ENCODE assay signal across 2 cellular contexts in genomic region chrX:13216139-13216538, GRCh38.
TF ChIP-seq lines count a peak whose summit lies in the region.

No MANE protein-coding gene starts in this region.

TF ChIP-seq in A549, 52 proteins besides CTCF, POLR2A, EP300 and RAD21 (continued from another document):
- TF ChIP-seq HMGXB4 (CRISPR knock-in tag; IDR thresholded peaks at IDR 0.05; ENCODE audit: borderline replicate concordance) = no peak
- no peak for TF ChIP-seq JUNB (IDR thresholded peaks at IDR 0.05)
- TF ChIP-seq FOSL2 (IDR thresholded peaks at IDR 0.05) = no peak
- TF ChIP-seq FOSL2 (CRISPR knock-in tag; IDR thresholded peaks at IDR 0.05) = no peak
- TF ChIP-seq HOXB5 (CRISPR knock-in tag; IDR thresholded peaks at IDR 0.05) = no peak
- TF ChIP-seq ZFP36 (IDR thresholded peaks at IDR 0.05; ENCODE audit: borderline replicate concordance, partially characterized antibody) = no peak
- TF ChIP-seq TP53 (CRISPR knock-in tag; IDR thresholded peaks at IDR 0.05) = no peak
- TF ChIP-seq NFE2L2 (conservative IDR thresholded peaks at IDR 0.05; ENCODE audit: low read length) = no peak
- TF ChIP-seq GATA3 (IDR thresholded peaks at IDR 0.05; ENCODE audit: borderline replicate concordance) = no peak
- TF ChIP-seq RFX5 (IDR thresholded peaks at IDR 0.05) = no peak
- no peak for TF ChIP-seq CEBPB (IDR thresholded peaks at IDR 0.05)
- TF ChIP-seq ZC3H11A (IDR thresholded peaks at IDR 0.05) = no peak
- TF ChIP-seq MAZ (IDR thresholded peaks at IDR 0.05; ENCODE audit: borderline replicate concordance, low read depth, low read length) = no peak
- TF ChIP-seq FOSB (CRISPR knock-in tag; IDR thresholded peaks at IDR 0.05) = no peak
- TF ChIP-seq RCOR1 (IDR thresholded peaks at IDR 0.05; ENCODE audit: low read depth, low read length) = no peak
- no peak for TF ChIP-seq EHF (CRISPR knock-in tag; IDR thresholded peaks at IDR 0.05)
- TF ChIP-seq ZSCAN20 (CRISPR knock-in tag; IDR thresholded peaks at IDR 0.05) = no peak
- no peak for TF ChIP-seq ZNF302 (CRISPR knock-in tag; IDR thresholded peaks at IDR 0.05)
TF ChIP-seq in A549: peak in this region for 0.

TF ChIP-seq in endothelial cell of umbilical vein, 7 proteins besides CTCF, POLR2A, EP300 and RAD21 (continued from another document):
- no peak for TF ChIP-seq FOS (IDR thresholded peaks at IDR 0.05; ENCODE audit: borderline replicate concordance, insufficient read depth, low read length)
- TF ChIP-seq MAX (IDR thresholded peaks at IDR 0.05; ENCODE audit: insufficient read depth, insufficient read length) = no peak
TF ChIP-seq in endothelial cell of umbilical vein: peak in this region for 0.
